In genomic region chr21:36430841-36431240, GRCh38 we compare ENCODE assay signal across 12 cellular contexts. TPM values are rescaled to one million over a fixed set of nuclear protein-coding genes. Genes with fewer than 3 reads are reported as not detected.
DNase-seq lines count a peak whose midpoint lies in the region; TF ChIP-seq lines count a peak whose summit lies in the region.
"Had no signal": no experiment of that assay in that cellular context is flagged by ENCODE, and none has a peak within 500 bp of the region (broad histone marks: within the 10 kb centered on the region; RNA-seq: fewer than 3 reads in every experiment).

No MANE protein-coding gene starts in this region.

- peak overlapping the region; percentile 28 for H3K4me3 ChIP-seq in SJSA1
- peak overlapping the region; percentile 45 for H3K4me3 ChIP-seq in epithelial cell of proximal tubule (ENCODE audit: low read depth, low read length)
- no peak overlapping the region for H3K4me3 ChIP-seq in effector memory CD4-positive, alpha-beta T cell (ENCODE audit: insufficient read depth, low read depth, low read length, poor library complexity, severe bottlenecking)
- H3K4me3 ChIP-seq: prostate gland had no signal

- H3K27me3 ChIP-seq in SJSA1 (replicated peaks): no peaks in the 10 kb centered on the region
- H3K27me3 ChIP-seq in effector memory CD4-positive, alpha-beta T cell (replicated peaks; ENCODE audit: control insufficient read depth, insufficient read depth, low read length, poor library complexity, severe bottlenecking): no peaks in the 10 kb centered on the region
- H3K27me3 ChIP-seq: dorsolateral prefrontal cortex had no signal

- peak overlapping the region; percentile 28 for H3K27ac ChIP-seq in SJSA1
- H3K27ac ChIP-seq in effector memory CD4-positive, alpha-beta T cell (ENCODE audit: insufficient read depth, low read length, poor library complexity, severe bottlenecking): no peak overlapping the region
- H3K27ac ChIP-seq: prostate gland had no signal

- peaks cover 17% of the 10 kb centered on the region for H3K4me1 ChIP-seq in SJSA1 (replicated peaks)
- H3K4me1 ChIP-seq in effector memory CD4-positive, alpha-beta T cell (ENCODE audit: control insufficient read depth, insufficient read depth, low read length, poor library complexity, severe bottlenecking): no peaks in the 10 kb centered on the region
- H3K4me1 ChIP-seq: prostate gland had no signal

- DNase-seq in Daoy (ENCODE audit: low read depth) (peak; percentile 58), SJSA1 (ENCODE audit: low read depth in 1 of 2, low spot score in 2 of 2) (peak in 1 of 2 experiments; percentile 13), epithelial cell of proximal tubule (ENCODE audit: low read depth) (no peak), renal cortical epithelial cell (ENCODE audit: low read depth) (peak; percentile 51), SIG-M5 (lab: John Stamatoyannopoulos, UW) (no peak), GM10266 (ENCODE audit: extremely low spot score) (no peak), DMS79 treated with DMSO at 0.1 percent for 48 hours (lab: John Stamatoyannopoulos, UW) (no peak)
- no peak for DNase-seq in effector memory CD4-positive, alpha-beta T cell
- DNase-seq: dorsolateral prefrontal cortex; NCI-H1930; stimulated activated CD8-positive, alpha-beta memory T cell treated with anti-CD3 and anti-CD28 coated beads, Interleukin-4, amount 100 ng/mL, for 48 hours had no signal

- no peaks in the 10 kb centered on the region for H3K36me3 ChIP-seq in SJSA1
- no peaks in the 10 kb centered on the region for H3K36me3 ChIP-seq in effector memory CD4-positive, alpha-beta T cell (ENCODE audit: control insufficient read depth, insufficient read depth, low read length)
- H3K36me3 ChIP-seq: prostate gland had no signal

- H3K9me3 ChIP-seq in SJSA1 (replicated peaks): no peaks in the 10 kb centered on the region
- no peaks in the 10 kb centered on the region for H3K9me3 ChIP-seq in effector memory CD4-positive, alpha-beta T cell (ENCODE audit: control insufficient read depth, low read length)
- H3K9me3 ChIP-seq: prostate gland had no signal

- no peak for TF ChIP-seq CTCF in epithelial cell of proximal tubule (conservative IDR thresholded peaks at IDR 0.05; ENCODE audit: low read depth, low read length)
- TF ChIP-seq CTCF in GM10266 (IDR thresholded peaks at IDR 0.05; ENCODE audit: control insufficient read depth, insufficient read depth, low read depth, missing control alignments): no peak

RNA-seq across cellular contexts. Expression of gene CHAF1B, which starts 45.6 kb away (rescaled TPM):
- total RNA-seq in Daoy (2014; rRNA removed; shearing (Covaris generic)): 11.1 and 14.9 TPM in 2 replicates
- 12.1 and 16.6 TPM in 2 replicates for total RNA-seq in SJSA1 (2014; rRNA removed; shearing (Covaris generic))
- total RNA-seq in epithelial cell of proximal tubule: 8.5 and 21.8 TPM in 2 replicates
- total RNA-seq in renal cortical epithelial cell: 0.70 and 3.1 TPM in 2 replicates

RNA-seq across cellular contexts. Expression of gene CLDN14, which starts 49.1 kb away (rescaled TPM):
- 0.33 and 1.3 TPM in 2 replicates for total RNA-seq in Daoy (2014; rRNA removed; shearing (Covaris generic))
- total RNA-seq in SJSA1 (2014; rRNA removed; shearing (Covaris generic)): not detected in 2 replicates
- 2.6 and 5.1 TPM in 2 replicates for total RNA-seq in epithelial cell of proximal tubule
- 1.6 and 4.0 TPM in 2 replicates for total RNA-seq in renal cortical epithelial cell
- total RNA-seq: dorsolateral prefrontal cortex, prostate gland had no signal

Comparison
In these comparisons a context has a peak if more than half of its experiments do, and no peak if none do; other contexts are left out.
1. DNase-seq: peak in Daoy (single experiment) and renal cortical epithelial cell (single experiment); none in epithelial cell of proximal tubule (single experiment), effector memory CD4-positive, alpha-beta T cell (0 of 3), SIG-M5 (single experiment), GM10266 (single experiment) and DMS79 treated with DMSO at 0.1 percent for 48 hours (single experiment).